In genomic region chr18:12701161-12701560, GRCh38 we compare ENCODE assay signal across 8 cellular contexts. TPM values are rescaled to one million over a fixed set of nuclear protein-coding genes. Genes with fewer than 3 reads are reported as not detected.
DNase-seq lines count a peak whose midpoint lies in the region; ATAC-seq and TF ChIP-seq lines count a peak whose summit lies in the region.

No MANE protein-coding gene starts in this region.

- no peak for TF ChIP-seq EP300 in sigmoid colon (IDR thresholded peaks at IDR 0.05)

- H3K4me3 ChIP-seq in MG63 (peak overlapping the region; percentile 94), colonic mucosa (peak overlapping the region; percentile 89), sigmoid colon (peak overlapping the region in 2 of 4 donors; percentile 68 to 91)

- no peaks in the 10 kb centered on the region for H3K9me3 ChIP-seq in CD4-positive, alpha-beta T cell (ENCODE audit: control insufficient read depth, low read length)
- H3K9me3 ChIP-seq in MG63 (no peaks in the 10 kb centered on the region), colonic mucosa (no peaks in the 10 kb centered on the region), sigmoid colon (no peaks in the 10 kb centered on the region)

- H3K27me3 ChIP-seq in CD4-positive, alpha-beta T cell (ENCODE audit: control insufficient read depth, insufficient read depth, low read length), result no peaks in the 10 kb centered on the region
- no peaks in the 10 kb centered on the region for H3K27me3 ChIP-seq in MG63
- H3K27me3 ChIP-seq in colonic mucosa, result no peaks in the 10 kb centered on the region
- no peaks in the 10 kb centered on the region for H3K27me3 ChIP-seq in sigmoid colon

- H3K36me3 ChIP-seq in MG63 (peaks cover 23% of the 10 kb centered on the region), colonic mucosa (no peaks in the 10 kb centered on the region), sigmoid colon (peaks cover 0 to 27% (median 0%) of the 10 kb centered on the region in 4 donors)

- POLR2A ChIA-PET in CD4-positive, alpha-beta T cell (lab: Charles Lee), result interaction anchor here (1.6 to 3.3 kb wide), 5 partner anchors 18 to 324 kb away, joined by 3 to 40 read pairs (median 17); partner anchors contain the start of genes AFG3L2, PTPN2 and SEH1L

- CTCF ChIA-PET in CD4-positive, alpha-beta T cell (lab: Charles Lee), result no interaction called here

- no peaks in the 10 kb centered on the region for H3K27me3 Mint-ChIP-seq in CD4-positive, alpha-beta T cell
- no peaks in the 10 kb centered on the region for H3K27me3 Mint-ChIP-seq in nephron (ENCODE audit: low read depth)

- H3K9me3 Mint-ChIP-seq in CD4-positive, alpha-beta T cell, result no peaks in the 10 kb centered on the region
- no peaks in the 10 kb centered on the region for H3K9me3 Mint-ChIP-seq in nephron

- no peak for TF ChIP-seq CTCF in CD4-positive, alpha-beta T cell (IDR thresholded peaks at IDR 0.05)
- TF ChIP-seq CTCF in colonic mucosa (IDR thresholded peaks at IDR 0.05) (no peak), nephron (IDR thresholded peaks at IDR 0.05; ENCODE audit: unreplicated experiment in 3 of 3) (no peak), sigmoid colon (IDR thresholded peaks at IDR 0.05) (no peak)

- intact Hi-C loops in CD4-positive, alpha-beta T cell (cut with DNase I, micrococcal nuclease), result loop anchor here in 1 of 2 experiments (5.0 kb wide), 2 partner anchors 291 to 1021 kb away; partner anchors contain the start of gene CEP192
- intact Hi-C loops in colonic mucosa (cut with DNase I), result no loop called here
- intact Hi-C loops in sigmoid colon (cut with DNase I), result loop anchor here (5.0 kb wide), 3 partner anchors 181 to 1026 kb away; partner anchors contain the start of genes CHMP1B, FAM210A, PTPN2 and RNMT

- TF ChIP-seq POLR2A in sigmoid colon (IDR thresholded peaks at IDR 0.05), result no peak
- no peak for TF ChIP-seq POLR2A in erythroblast (IDR thresholded peaks at IDR 0.05; ENCODE audit: low read length)

- H3K4me1 ChIP-seq in colonic mucosa (peaks cover 9% of the 10 kb centered on the region), sigmoid colon (peaks cover 0 to 34% (median 27%) of the 10 kb centered on the region in 4 donors)

- H3K27ac ChIP-seq in CD4-positive, alpha-beta T cell (ENCODE audit: low read depth, low read length), result no peak overlapping the region
- H3K27ac ChIP-seq in colonic mucosa, result no peak overlapping the region
- H3K27ac ChIP-seq in sigmoid colon, result no peak overlapping the region

- peak overlapping the region; percentile 94 for H3K4me3 Mint-ChIP-seq in CD4-positive, alpha-beta T cell
- H3K4me3 Mint-ChIP-seq in nephron, result peak overlapping the region; percentile 94 to 99 (median 98)

- no peak for DNase-seq in CD4-positive, alpha-beta T cell
- DNase-seq in MG63 (no peak), colonic mucosa (no peak), sigmoid colon (no peak), erythroblast (lab: John Stamatoyannopoulos, UW) (no peak)

- ATAC-seq in CD4-positive, alpha-beta T cell (ENCODE audit: poor library complexity), result no peak
- ATAC-seq in GM19467 (IDR thresholded peaks at IDR 0.05; ENCODE audit: unreplicated experiment), result no peak
- no peak for ATAC-seq in HG03342 (IDR thresholded peaks at IDR 0.05; ENCODE audit: unreplicated experiment)

- no peak overlapping the region for H3K9ac ChIP-seq in colonic mucosa (ENCODE audit: low read depth in 2 of 2, low read length in 2 of 2)

- peaks cover 48% of the 10 kb centered on the region for H3K4me1 Mint-ChIP-seq in CD4-positive, alpha-beta T cell (ENCODE audit: low read depth)
- H3K4me1 Mint-ChIP-seq in nephron, result peaks cover 35% of the 10 kb centered on the region

- H3K36me3 Mint-ChIP-seq in CD4-positive, alpha-beta T cell (ENCODE audit: low read depth), result peaks cover 60% of the 10 kb centered on the region
- peaks cover 28% of the 10 kb centered on the region for H3K36me3 Mint-ChIP-seq in nephron (ENCODE audit: low read depth)

- H3K27ac Mint-ChIP-seq in CD4-positive, alpha-beta T cell, result peak overlapping the region; percentile 85
- peak overlapping the region; percentile 94 to 96 (median 95) for H3K27ac Mint-ChIP-seq in nephron

- WGBS in sigmoid colon, 2 donors, result 66 to 68% methylated on average over 3 of the region's 3 CpGs

RNA-seq across cellular contexts. Expression of gene CEP76, which starts 1.4 kb away (rescaled TPM):
- total RNA-seq in CD4-positive, alpha-beta T cell, result 1 to 10 TPM; 8.0 to 8.7 TPM
- total RNA-seq in MG63 (2014; rRNA removed; shearing (Covaris generic); ENCODE audit: low replicate concordance), result 3.6 and 6.6 TPM in 2 replicates
- total RNA-seq in colonic mucosa, result 10 to 100 TPM in 1 of 2 donors, 1 to 10 TPM in 1; 4.7 to 10.7 TPM
- 1 to 10 TPM; 5.8 to 9.1 (median 8.1) TPM for total RNA-seq in sigmoid colon
- 1 to 10 TPM; 2.4 to 4.9 (median 4.0) TPM for polyA plus RNA-seq in sigmoid colon

RNA-seq across cellular contexts. Expression of gene PSMG2, which starts 1.7 kb away (rescaled TPM):
- 10 to 100 TPM; 58.4 to 61.7 TPM for total RNA-seq in CD4-positive, alpha-beta T cell
- total RNA-seq in MG63 (2014; rRNA removed; shearing (Covaris generic); ENCODE audit: low replicate concordance), result 84.1 and 120 TPM in 2 replicates
- total RNA-seq in colonic mucosa, result 10 to 100 TPM; 75.4 to 87.3 TPM
- 100 to 1,000 TPM in 1 of 4 donors, 10 to 100 TPM in 3; 85.1 to 100 (median 92.4) TPM for total RNA-seq in sigmoid colon
- 100 to 1,000 TPM in 1 of 3 donors, 10 to 100 TPM in 2; 78.1 to 105 (median 90.7) TPM for polyA plus RNA-seq in sigmoid colon

RNA-seq across cellular contexts. Expression of gene SPIRE1, which starts 43.3 kb away (rescaled TPM):
- 1 to 10 TPM in 1 of 2 experiments, under 1 TPM in 1; 0.99 to 1.4 TPM for total RNA-seq in CD4-positive, alpha-beta T cell
- 19.9 and 23.0 TPM in 2 replicates for total RNA-seq in MG63 (2014; rRNA removed; shearing (Covaris generic); ENCODE audit: low replicate concordance)
- 1 to 10 TPM; 2.7 to 9.0 TPM for total RNA-seq in colonic mucosa
- total RNA-seq in sigmoid colon, result 10 to 100 TPM; 22.7 to 31.6 (median 24.8) TPM
- 1 to 10 TPM; 2.1 to 5.4 (median 3.5) TPM for polyA plus RNA-seq in sigmoid colon
